In the genomic region with DNA sequence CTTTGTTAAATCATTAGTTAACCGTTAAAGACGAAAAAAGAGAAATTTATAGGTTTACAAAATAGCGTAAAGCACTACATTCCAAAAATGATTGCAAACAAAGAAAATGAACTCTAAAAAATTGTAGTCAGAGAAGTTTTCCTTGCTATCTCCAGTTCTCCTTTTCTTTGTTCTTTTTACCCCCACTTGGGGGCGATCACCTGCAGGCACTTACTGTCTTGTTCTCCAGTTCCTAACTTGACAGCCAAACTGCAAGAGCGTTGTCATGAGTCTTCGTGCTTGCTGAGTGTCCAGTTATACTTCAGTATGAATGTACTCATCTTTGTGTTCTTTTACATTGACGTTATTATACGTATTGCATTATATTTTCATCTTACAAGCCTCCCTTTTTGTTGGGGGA, we compare ENCODE assay signal across 1 cellular context.
TF ChIP-seq lines count a peak whose summit lies in the region.

No MANE protein-coding gene starts in this region.

TF ChIP-seq in H1, 55 proteins besides CTCF, POLR2A, EP300 and RAD21:
- TF ChIP-seq SAP30 (IDR thresholded peaks at IDR 0.05; ENCODE audit: insufficient read depth, insufficient replicate concordance, low read length) (no peak), EZH2 (IDR thresholded peaks at IDR 0.05; ENCODE audit: low read depth, low read length, severe bottlenecking) (no peak), ASH2L (IDR thresholded peaks at IDR 0.05; ENCODE audit: low read length) (no peak), JUND (IDR thresholded peaks at IDR 0.05; ENCODE audit: low read length) (no peak), CHD1 (IDR thresholded peaks at IDR 0.05; ENCODE audit: low read depth, low read length) (no peak), YY1 (IDR thresholded peaks at IDR 0.05; ENCODE audit: low read depth, low read length) (no peak), JUN (IDR thresholded peaks at IDR 0.05; ENCODE audit: low read depth, low read length) (no peak), NRF1 (IDR thresholded peaks at IDR 0.05; ENCODE audit: low read depth, low read length) (no peak), NANOG (IDR thresholded peaks at IDR 0.05; ENCODE audit: insufficient read depth, low read depth, low read length, poor library complexity, severe bottlenecking) (no peak), TBP (IDR thresholded peaks at IDR 0.05; ENCODE audit: low read depth, low read length) (no peak), HDAC2 (IDR thresholded peaks at IDR 0.05; ENCODE audit: borderline replicate concordance in 1 of 2, low read depth in 2 of 2, low read length in 2 of 2) (no peak)
- TF ChIP-seq, protein P1, sequence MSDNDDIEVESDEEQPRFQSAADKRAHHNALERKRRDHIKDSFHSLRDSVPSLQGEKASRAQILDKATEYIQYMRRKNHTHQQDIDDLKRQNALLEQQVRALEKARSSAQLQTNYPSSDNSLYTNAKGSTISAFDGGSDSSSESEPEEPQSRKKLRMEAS (IDR thresholded peaks at IDR 0.05), result no peak
